Comparison of ENCODE assay signal across 8 cellular contexts in genomic region chr10:129057856-129058663, GRCh38.
DNase-seq lines count a peak whose midpoint lies in the region; ATAC-seq lines count a peak whose summit lies in the region.

No MANE protein-coding gene starts in this region.

- H3K27me3 Mint-ChIP-seq in activated CD4-positive, alpha-beta T cell treated with anti-CD3 and anti-CD28 coated beads for 36 hours = no peaks in the 10 kb centered on the region
- peaks cover 2% of the 10 kb centered on the region for H3K27me3 Mint-ChIP-seq in activated T-cell treated with anti-CD3 and anti-CD28 coated beads, Interleukin-2, amount 50 U/mL, for 4 hours (ENCODE audit: low read depth)

- DNase-seq in activated CD4-positive, alpha-beta T cell treated with anti-CD3 and anti-CD28 coated beads for 36 hours = peak; percentile 62
- no peak for DNase-seq in activated CD4-positive, alpha-beta T cell treated with anti-CD3 and anti-CD28 coated beads for 4 hours
- DNase-seq in activated T-cell treated with anti-CD3 and anti-CD28 coated beads, Interleukin-2, amount 50 U/mL, for 4 hours = no peak
- DNase-seq in stimulated activated effector memory CD8-positive, alpha-beta T cell treated with anti-CD3 and anti-CD28 coated beads, Interleukin-12 subunit alpha, Interleukin-12 subunit beta, amount 100 ng/mL, for 72 hours (ENCODE audit: low spot score in 2 of 2) = peak in 1 of 2 donors; percentile 55
- no peak for DNase-seq in NCI-H187 (lab: John Stamatoyannopoulos, UW)
- no peak for DNase-seq in AG08395 (ENCODE audit: low spot score)
- no peak for DNase-seq in COR-L47 (lab: John Stamatoyannopoulos, UW)

- POLR2A ChIA-PET in activated CD4-positive, alpha-beta T cell treated with anti-CD3 and anti-CD28 coated beads for 36 hours (lab: Charles Lee) = no interaction called here

- H3K9me3 Mint-ChIP-seq in activated CD4-positive, alpha-beta T cell treated with anti-CD3 and anti-CD28 coated beads for 36 hours (ENCODE audit: low read depth) = no peaks in the 10 kb centered on the region
- no peaks in the 10 kb centered on the region for H3K9me3 Mint-ChIP-seq in activated T-cell treated with anti-CD3 and anti-CD28 coated beads, Interleukin-2, amount 50 U/mL, for 4 hours
- H3K9me3 Mint-ChIP-seq in stimulated activated effector memory CD8-positive, alpha-beta T cell treated with anti-CD3 and anti-CD28 coated beads, Interleukin-12 subunit alpha, Interleukin-12 subunit beta, amount 100 ng/mL, for 72 hours = no peaks in the 10 kb centered on the region

- H3K36me3 Mint-ChIP-seq in activated CD4-positive, alpha-beta T cell treated with anti-CD3 and anti-CD28 coated beads for 36 hours (ENCODE audit: low read depth) = no peaks in the 10 kb centered on the region
- H3K36me3 Mint-ChIP-seq in activated T-cell treated with anti-CD3 and anti-CD28 coated beads, Interleukin-2, amount 50 U/mL, for 4 hours (ENCODE audit: insufficient read depth) = no peaks in the 10 kb centered on the region
- H3K36me3 Mint-ChIP-seq in stimulated activated effector memory CD8-positive, alpha-beta T cell treated with anti-CD3 and anti-CD28 coated beads, Interleukin-12 subunit alpha, Interleukin-12 subunit beta, amount 100 ng/mL, for 72 hours = no peaks in the 10 kb centered on the region

- H3K4me1 Mint-ChIP-seq in activated CD4-positive, alpha-beta T cell treated with anti-CD3 and anti-CD28 coated beads for 36 hours = peaks cover 26% of the 10 kb centered on the region
- H3K4me1 Mint-ChIP-seq in activated T-cell treated with anti-CD3 and anti-CD28 coated beads, Interleukin-2, amount 50 U/mL, for 4 hours (ENCODE audit: low read depth) = peaks cover 27% of the 10 kb centered on the region
- H3K4me1 Mint-ChIP-seq in stimulated activated effector memory CD8-positive, alpha-beta T cell treated with anti-CD3 and anti-CD28 coated beads, Interleukin-12 subunit alpha, Interleukin-12 subunit beta, amount 100 ng/mL, for 72 hours = peaks cover 8% of the 10 kb centered on the region

- peak; percentile 78 for ATAC-seq in activated CD4-positive, alpha-beta T cell treated with anti-CD3 and anti-CD28 coated beads for 36 hours
- ATAC-seq in HG03196 (IDR thresholded peaks at IDR 0.05; ENCODE audit: unreplicated experiment) = peak; percentile 90
- peak; percentile 50 to 71 for ATAC-seq in activated T-cell treated with anti-CD3 and anti-CD28 coated beads, Interleukin-2, amount 50 U/mL, for 4 hours
- peak; percentile 64 for ATAC-seq in stimulated activated effector memory CD8-positive, alpha-beta T cell treated with anti-CD3 and anti-CD28 coated beads, Interleukin-12 subunit alpha, Interleukin-12 subunit beta, amount 100 ng/mL, for 72 hours

- CTCF ChIA-PET in activated CD4-positive, alpha-beta T cell treated with anti-CD3 and anti-CD28 coated beads for 36 hours (lab: Charles Lee) = no interaction called here

- intact Hi-C loops in activated CD4-positive, alpha-beta T cell treated with anti-CD3 and anti-CD28 coated beads for 36 hours (cut with DNase I, micrococcal nuclease) = no loop called here

- H3K27ac Mint-ChIP-seq in activated CD4-positive, alpha-beta T cell treated with anti-CD3 and anti-CD28 coated beads for 36 hours = peak overlapping the region; percentile 17
- H3K27ac Mint-ChIP-seq in stimulated activated effector memory CD8-positive, alpha-beta T cell treated with anti-CD3 and anti-CD28 coated beads, Interleukin-12 subunit alpha, Interleukin-12 subunit beta, amount 100 ng/mL, for 72 hours = no peak overlapping the region

- no peak overlapping the region for H3K4me3 Mint-ChIP-seq in activated CD4-positive, alpha-beta T cell treated with anti-CD3 and anti-CD28 coated beads for 36 hours
- peak overlapping the region; percentile 13 for H3K4me3 Mint-ChIP-seq in activated T-cell treated with anti-CD3 and anti-CD28 coated beads, Interleukin-2, amount 50 U/mL, for 4 hours
- no peak overlapping the region for H3K4me3 Mint-ChIP-seq in stimulated activated effector memory CD8-positive, alpha-beta T cell treated with anti-CD3 and anti-CD28 coated beads, Interleukin-12 subunit alpha, Interleukin-12 subunit beta, amount 100 ng/mL, for 72 hours
